In the genomic region with DNA sequence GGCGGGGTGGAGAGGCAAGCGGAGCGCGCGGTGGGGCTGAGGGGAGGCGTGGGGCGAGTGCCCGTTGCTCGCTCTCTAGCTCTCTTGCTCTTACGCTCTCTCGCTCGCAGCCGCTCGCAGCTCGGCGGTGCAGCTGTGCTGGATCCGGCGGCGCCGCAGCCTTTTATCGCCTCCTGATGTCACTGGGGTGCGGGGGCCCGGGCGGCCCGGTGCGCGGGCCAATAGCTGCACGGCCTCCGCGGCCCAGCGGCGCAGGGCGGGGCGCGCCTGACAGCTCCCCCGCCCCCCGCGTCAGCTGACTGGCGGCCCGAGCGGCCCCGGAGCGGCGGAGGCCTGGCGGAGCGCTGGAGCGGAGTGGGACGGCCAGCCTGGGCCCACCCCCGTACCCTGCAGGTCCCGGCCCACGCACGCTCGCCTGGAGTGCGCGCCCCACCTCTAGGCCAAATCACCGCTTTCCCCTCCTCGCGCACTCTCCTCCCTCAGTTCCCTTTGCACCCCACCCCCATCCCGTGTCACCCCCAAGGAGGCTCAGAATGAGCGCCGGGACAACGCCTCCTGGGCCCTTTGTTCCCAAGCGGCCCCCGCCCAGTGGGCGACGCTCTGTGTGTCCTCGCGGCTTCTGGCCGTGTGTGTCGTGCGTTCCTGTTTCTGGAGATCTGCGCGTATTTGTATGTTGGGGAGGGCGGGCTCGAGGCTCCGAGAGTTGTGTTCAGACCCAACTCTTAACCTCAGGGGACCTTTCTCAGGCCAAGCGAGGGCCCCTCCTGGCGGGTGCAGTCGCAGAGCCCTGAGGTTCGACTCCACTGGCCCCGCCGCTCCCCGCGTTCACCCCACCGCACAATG, we compare ENCODE assay signal across 1 cellular context.
TF ChIP-seq lines count a peak whose summit lies in the region.

A gene (minus strand): TSS at position 137 of the 843 bp plus-strand sequence. CDS start 386 bp downstream, outside the sequence.

TF ChIP-seq in SK-N-SH treated with all-trans-retinoic acid at 6 μM for 48 hours, 23 proteins besides CTCF, POLR2A, EP300 and RAD21 (continued from another document):
- TF ChIP-seq, protein P1, sequence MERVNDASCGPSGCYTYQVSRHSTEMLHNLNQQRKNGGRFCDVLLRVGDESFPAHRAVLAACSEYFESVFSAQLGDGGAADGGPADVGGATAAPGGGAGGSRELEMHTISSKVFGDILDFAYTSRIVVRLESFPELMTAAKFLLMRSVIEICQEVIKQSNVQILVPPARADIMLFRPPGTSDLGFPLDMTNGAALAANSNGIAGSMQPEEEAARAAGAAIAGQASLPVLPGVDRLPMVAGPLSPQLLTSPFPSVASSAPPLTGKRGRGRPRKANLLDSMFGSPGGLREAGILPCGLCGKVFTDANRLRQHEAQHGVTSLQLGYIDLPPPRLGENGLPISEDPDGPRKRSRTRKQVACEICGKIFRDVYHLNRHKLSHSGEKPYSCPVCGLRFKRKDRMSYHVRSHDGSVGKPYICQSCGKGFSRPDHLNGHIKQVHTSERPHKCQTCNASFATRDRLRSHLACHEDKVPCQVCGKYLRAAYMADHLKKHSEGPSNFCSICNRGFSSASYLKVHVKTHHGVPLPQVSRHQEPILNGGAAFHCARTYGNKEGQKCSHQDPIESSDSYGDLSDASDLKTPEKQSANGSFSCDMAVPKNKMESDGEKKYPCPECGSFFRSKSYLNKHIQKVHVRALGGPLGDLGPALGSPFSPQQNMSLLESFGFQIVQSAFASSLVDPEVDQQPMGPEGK (CRISPR knock-in tag; IDR thresholded peaks at IDR 0.05; ENCODE audit: borderline replicate concordance) = no peak
- TF ChIP-seq SNAI2 (CRISPR knock-in tag; IDR thresholded peaks at IDR 0.05) (no peak), RARB (CRISPR knock-in tag; IDR thresholded peaks at IDR 0.05) (no peak), GLIS3 (CRISPR knock-in tag; IDR thresholded peaks at IDR 0.05) (no peak), ZC3H10 (CRISPR knock-in tag; IDR thresholded peaks at IDR 0.05) (no peak), ESRRG (CRISPR knock-in tag; IDR thresholded peaks at IDR 0.05) (no peak), ZFP30 (CRISPR knock-in tag; IDR thresholded peaks at IDR 0.05) (no peak), ZNF8 (CRISPR knock-in tag; IDR thresholded peaks at IDR 0.05) (no peak), ISL1 (CRISPR knock-in tag; IDR thresholded peaks at IDR 0.05) (no peak), BACH2 (CRISPR knock-in tag; IDR thresholded peaks at IDR 0.05; ENCODE audit: borderline replicate concordance) (no peak)
- TF ChIP-seq, protein P2, sequence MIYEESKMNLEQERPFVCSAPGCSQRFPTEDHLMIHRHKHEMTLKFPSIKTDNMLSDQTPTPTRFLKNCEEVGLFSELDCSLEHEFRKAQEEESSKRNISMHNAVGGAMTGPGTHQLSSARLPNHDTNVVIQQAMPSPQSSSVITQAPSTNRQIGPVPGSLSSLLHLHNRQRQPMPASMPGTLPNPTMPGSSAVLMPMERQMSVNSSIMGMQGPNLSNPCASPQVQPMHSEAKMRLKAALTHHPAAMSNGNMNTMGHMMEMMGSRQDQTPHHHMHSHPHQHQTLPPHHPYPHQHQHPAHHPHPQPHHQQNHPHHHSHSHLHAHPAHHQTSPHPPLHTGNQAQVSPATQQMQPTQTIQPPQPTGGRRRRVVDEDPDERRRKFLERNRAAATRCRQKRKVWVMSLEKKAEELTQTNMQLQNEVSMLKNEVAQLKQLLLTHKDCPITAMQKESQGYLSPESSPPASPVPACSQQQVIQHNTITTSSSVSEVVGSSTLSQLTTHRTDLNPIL (CRISPR knock-in tag; IDR thresholded peaks at IDR 0.05; ENCODE audit: low read depth) = no peak
- TF ChIP-seq, protein P3, sequence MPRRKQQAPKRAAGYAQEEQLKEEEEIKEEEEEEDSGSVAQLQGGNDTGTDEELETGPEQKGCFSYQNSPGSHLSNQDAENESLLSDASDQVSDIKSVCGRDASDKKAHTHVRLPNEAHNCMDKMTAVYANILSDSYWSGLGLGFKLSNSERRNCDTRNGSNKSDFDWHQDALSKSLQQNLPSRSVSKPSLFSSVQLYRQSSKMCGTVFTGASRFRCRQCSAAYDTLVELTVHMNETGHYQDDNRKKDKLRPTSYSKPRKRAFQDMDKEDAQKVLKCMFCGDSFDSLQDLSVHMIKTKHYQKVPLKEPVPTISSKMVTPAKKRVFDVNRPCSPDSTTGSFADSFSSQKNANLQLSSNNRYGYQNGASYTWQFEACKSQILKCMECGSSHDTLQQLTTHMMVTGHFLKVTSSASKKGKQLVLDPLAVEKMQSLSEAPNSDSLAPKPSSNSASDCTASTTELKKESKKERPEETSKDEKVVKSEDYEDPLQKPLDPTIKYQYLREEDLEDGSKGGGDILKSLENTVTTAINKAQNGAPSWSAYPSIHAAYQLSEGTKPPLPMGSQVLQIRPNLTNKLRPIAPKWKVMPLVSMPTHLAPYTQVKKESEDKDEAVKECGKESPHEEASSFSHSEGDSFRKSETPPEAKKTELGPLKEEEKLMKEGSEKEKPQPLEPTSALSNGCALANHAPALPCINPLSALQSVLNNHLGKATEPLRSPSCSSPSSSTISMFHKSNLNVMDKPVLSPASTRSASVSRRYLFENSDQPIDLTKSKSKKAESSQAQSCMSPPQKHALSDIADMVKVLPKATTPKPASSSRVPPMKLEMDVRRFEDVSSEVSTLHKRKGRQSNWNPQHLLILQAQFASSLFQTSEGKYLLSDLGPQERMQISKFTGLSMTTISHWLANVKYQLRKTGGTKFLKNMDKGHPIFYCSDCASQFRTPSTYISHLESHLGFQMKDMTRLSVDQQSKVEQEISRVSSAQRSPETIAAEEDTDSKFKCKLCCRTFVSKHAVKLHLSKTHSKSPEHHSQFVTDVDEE (CRISPR knock-in tag; IDR thresholded peaks at IDR 0.05) = no peak
